19 cellular contexts compared by ENCODE assay signal in the genomic region with DNA sequence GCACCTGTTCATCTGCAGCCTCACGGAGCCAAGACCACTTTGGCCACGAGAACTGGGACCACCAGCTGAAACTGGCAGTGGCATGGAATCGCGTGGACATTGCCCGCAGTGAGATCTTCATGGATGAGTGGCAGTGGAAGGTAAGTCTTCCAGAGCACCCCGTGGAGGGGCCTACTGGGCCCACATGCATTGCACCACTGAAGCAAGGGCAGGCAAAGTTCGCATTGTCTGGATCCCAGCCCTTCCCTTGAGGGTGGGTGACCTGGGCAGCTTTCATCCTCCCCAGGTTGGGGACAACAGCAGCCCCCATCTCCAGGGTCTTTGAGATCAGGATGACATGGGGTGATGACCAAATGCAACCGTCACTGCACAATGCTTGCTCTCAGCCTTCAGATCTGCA. TPM values are rescaled to one million over a fixed set of nuclear protein-coding genes. Genes with fewer than 3 reads are reported as not detected.
"Had no signal": no experiment of that assay in that cellular context is flagged by ENCODE, and none has a peak within 500 bp of the region (broad histone marks: within the 10 kb centered on the region; RNA-seq: fewer than 3 reads in every experiment).

No MANE protein-coding gene starts in this region.

- H3K4me3 Mint-ChIP-seq: dendritic cell treated with granulocyte-macrophage colony-stimulating factor and Interleukin-4, amounts not matched to agents 40 ng/mL and 50 ng/mL, for 4 days; effector memory CD8-positive, alpha-beta T cell; mesothelial cell of epicardium; natural killer cell treated with Interleukin-12 subunit alpha and Interleukin-12 subunit beta and Interleukin-15 and Interleukin-18, amount 100 ng/mL, for 72 hours; neural progenitor cell; stimulated activated naive B cell treated with anti-CD40 and anti-IgM and Interleukin-4, amounts not matched to agents 10 μg/mL and 1 μg/mL and 100 μg/mL, for 72 hours; stimulated activated naive CD8-positive, alpha-beta T cell treated with anti-CD3 and anti-CD28 coated beads, Interleukin-15, amount 100 ng/mL, for 72 hours had no signal

- H2AFZ ChIP-seq: neural progenitor cell had no signal

- H3K4me1 ChIP-seq: esophagus muscularis mucosa, gastrocnemius medialis, psoas muscle, testis, tibial nerve had no signal

- H3K36me3 ChIP-seq: esophagus muscularis mucosa, gastrocnemius medialis, neural progenitor cell, tibial nerve had no signal

- H3K9ac ChIP-seq: neural progenitor cell had no signal

- H3K27ac Mint-ChIP-seq: effector memory CD8-positive, alpha-beta T cell; mesothelial cell of epicardium; natural killer cell treated with Interleukin-12 subunit alpha and Interleukin-12 subunit beta and Interleukin-15 and Interleukin-18, amount 100 ng/mL, for 72 hours; neural progenitor cell; stimulated activated naive B cell treated with anti-CD40 and anti-IgM and Interleukin-4, amounts not matched to agents 10 μg/mL and 1 μg/mL and 100 μg/mL, for 72 hours; stimulated activated naive CD8-positive, alpha-beta T cell treated with anti-CD3 and anti-CD28 coated beads, Interleukin-15, amount 100 ng/mL, for 72 hours had no signal

- H3K4me1 Mint-ChIP-seq: mesothelial cell of epicardium; neural progenitor cell; stimulated activated naive CD8-positive, alpha-beta T cell treated with anti-CD3 and anti-CD28 coated beads, Interleukin-15, amount 100 ng/mL, for 72 hours had no signal

- DNase-seq: effector memory CD8-positive, alpha-beta T cell; islet precursor cell; occipital lobe; psoas muscle; retina; stimulated activated CD4-positive, alpha-beta T cell treated with anti-CD3 and anti-CD28 coated beads, Interleukin-2, amount 100 ng/mL, for 24 hours; stimulated activated CD4-positive, alpha-beta T cell treated with anti-CD3 and anti-CD28 coated beads, Interleukin-4, amount 100 ng/mL, for 4 hours; stimulated activated naive B cell treated with anti-CD40 and anti-IgM and Interleukin-4, amounts not matched to agents 10 μg/mL and 1 μg/mL and 100 μg/mL, for 72 hours; stimulated activated naive CD8-positive, alpha-beta T cell treated with anti-CD3 and anti-CD28 coated beads, Interleukin-15, amount 100 ng/mL, for 72 hours had no signal

- H3K9me3 Mint-ChIP-seq: effector memory CD8-positive, alpha-beta T cell; natural killer cell treated with Interleukin-12 subunit alpha and Interleukin-12 subunit beta and Interleukin-15 and Interleukin-18, amount 100 ng/mL, for 72 hours had no signal

- H3K36me3 Mint-ChIP-seq: mesothelial cell of epicardium; natural killer cell treated with Interleukin-12 subunit alpha and Interleukin-12 subunit beta and Interleukin-15 and Interleukin-18, amount 100 ng/mL, for 72 hours; neural progenitor cell; stimulated activated naive B cell treated with anti-CD40 and anti-IgM and Interleukin-4, amounts not matched to agents 10 μg/mL and 1 μg/mL and 100 μg/mL, for 72 hours had no signal

- H3K27me3 ChIP-seq: neural progenitor cell, testis, tibial nerve had no signal

- H3K27me3 Mint-ChIP-seq: dendritic cell treated with granulocyte-macrophage colony-stimulating factor and Interleukin-4, amounts not matched to agents 40 ng/mL and 50 ng/mL, for 4 days; effector memory CD8-positive, alpha-beta T cell; natural killer cell treated with Interleukin-12 subunit alpha and Interleukin-12 subunit beta and Interleukin-15 and Interleukin-18, amount 100 ng/mL, for 72 hours; stimulated activated naive B cell treated with anti-CD40 and anti-IgM and Interleukin-4, amounts not matched to agents 10 μg/mL and 1 μg/mL and 100 μg/mL, for 72 hours; stimulated activated naive CD8-positive, alpha-beta T cell treated with anti-CD3 and anti-CD28 coated beads, Interleukin-15, amount 100 ng/mL, for 72 hours had no signal

- H3K4me2 ChIP-seq: neural progenitor cell had no signal

- H3K27ac ChIP-seq: epithelial cell of prostate, esophagus muscularis mucosa, gastrocnemius medialis, neural progenitor cell, psoas muscle, testis, tibial nerve had no signal

- H3K4me3 ChIP-seq: esophagus muscularis mucosa, gastrocnemius medialis, neural progenitor cell, psoas muscle, testis, tibial nerve had no signal

- H3K9me3 ChIP-seq: testis had no signal

RNA-seq across cellular contexts. Expression of gene TRPM2, which starts 37.5 kb away (rescaled TPM):
- total RNA-seq: myocyte had no signal
